Comparison of ENCODE assay signal across 8 cellular contexts in genomic region chr7:27184342-27185012, GRCh38. TPM values are rescaled to one million over a fixed set of nuclear protein-coding genes. Genes with fewer than 3 reads are reported as not detected.
A peak's percentile ranks its signal among the peaks of the same experiment; 100 is the strongest.
DNase-seq lines count a peak whose midpoint lies in the region; ATAC-seq and TF ChIP-seq lines count a peak whose summit lies in the region.

No MANE protein-coding gene starts in this region.

- H3K9me3 Mint-ChIP-seq in activated CD8-positive, alpha-beta memory T cell treated with anti-CD3 and anti-CD28 coated beads, Interleukin-2, amount 10 ng/mL, durations not matched to agents 7 days and 5 days (ENCODE audit: low read depth), result no peaks in the 10 kb centered on the region
- no peaks in the 10 kb centered on the region for H3K9me3 Mint-ChIP-seq in stimulated activated memory B cell treated with anti-CD40 and anti-IgM and Interleukin-4, amounts not matched to agents 10 μg/mL and 1 μg/mL and 100 μg/mL, for 72 hours

- peaks cover 32% of the 10 kb centered on the region for H3K4me1 Mint-ChIP-seq in activated CD8-positive, alpha-beta memory T cell treated with anti-CD3 and anti-CD28 coated beads, Interleukin-2, amount 10 ng/mL, durations not matched to agents 7 days and 5 days
- H3K4me1 Mint-ChIP-seq in stimulated activated memory B cell treated with anti-CD40 and anti-IgM and Interleukin-4, amounts not matched to agents 10 μg/mL and 1 μg/mL and 100 μg/mL, for 72 hours, result peaks cover 40% of the 10 kb centered on the region

- CTCF ChIA-PET in activated CD8-positive, alpha-beta memory T cell treated with anti-CD3 and anti-CD28 coated beads, Interleukin-2, amount 10 ng/mL, durations not matched to agents 7 days and 5 days (lab: Charles Lee), result interaction anchor here (0.7 to 2.0 kb wide), 2 partner anchors 11 to 12 kb away, joined by 3 to 13 read pairs; no protein-coding TSS in a partner anchor

- no peak overlapping the region for H3K27ac ChIP-seq in BLaER1 treated with 17β-estradiol and CSF1 and Interleukin-3, amounts not matched to agents 10 nM and 100 nM
- H3K27ac ChIP-seq in hepatocyte, result peak overlapping the region; percentile 90

- no peaks in the 10 kb centered on the region for H3K9me2 ChIP-seq in hepatocyte (replicated peaks; ENCODE audit: insufficient read depth)

- TF ChIP-seq CTCF in hepatocyte (IDR thresholded peaks at IDR 0.05; ENCODE audit: poor library complexity), result no peak

- no peak for ATAC-seq in activated CD8-positive, alpha-beta memory T cell treated with anti-CD3 and anti-CD28 coated beads, Interleukin-2, amount 10 ng/mL, durations not matched to agents 7 days and 5 days
- ATAC-seq in stimulated activated memory B cell treated with anti-CD40 and anti-IgM and Interleukin-4, amounts not matched to agents 10 μg/mL and 1 μg/mL and 100 μg/mL, for 72 hours, result no peak

- peaks cover 88% of the 10 kb centered on the region for H3K27me3 Mint-ChIP-seq in activated CD8-positive, alpha-beta memory T cell treated with anti-CD3 and anti-CD28 coated beads, Interleukin-2, amount 10 ng/mL, durations not matched to agents 7 days and 5 days
- peaks cover 94% of the 10 kb centered on the region for H3K27me3 Mint-ChIP-seq in stimulated activated memory B cell treated with anti-CD40 and anti-IgM and Interleukin-4, amounts not matched to agents 10 μg/mL and 1 μg/mL and 100 μg/mL, for 72 hours

- H3K9me3 ChIP-seq in BLaER1 treated with 17β-estradiol and CSF1 and Interleukin-3, amounts not matched to agents 10 nM and 100 nM (replicated peaks in 1 of 11), result peaks cover 0 to 31% (median 4%) of the 10 kb centered on the region in 11 experiments; a peak in 10 of 22 replicates
- no peaks in the 10 kb centered on the region for H3K9me3 ChIP-seq in hepatocyte (ENCODE audit: low read depth)

- H4K20me1 ChIP-seq in BLaER1 treated with 17β-estradiol and CSF1 and Interleukin-3, amounts not matched to agents 10 nM and 100 nM, result peaks cover 0 to 90% (median 74%) of the 10 kb centered on the region in 11 experiments; a peak in 19 of 22 replicates
- no peaks in the 10 kb centered on the region for H4K20me1 ChIP-seq in hepatocyte (ENCODE audit: insufficient read depth, poor library complexity, severe bottlenecking)

- H3K4me3 ChIP-seq in BLaER1 treated with 17β-estradiol and CSF1 and Interleukin-3, amounts not matched to agents 10 nM and 100 nM, result peak overlapping the region in 5 of 10 experiments; percentile 19 to 48 (median 40); a peak in 8 of 20 replicates
- H3K4me3 ChIP-seq in hepatocyte, result peak overlapping the region; percentile 77

- H3K36me3 Mint-ChIP-seq in activated CD8-positive, alpha-beta memory T cell treated with anti-CD3 and anti-CD28 coated beads, Interleukin-2, amount 10 ng/mL, durations not matched to agents 7 days and 5 days, result no peaks in the 10 kb centered on the region
- no peaks in the 10 kb centered on the region for H3K36me3 Mint-ChIP-seq in stimulated activated memory B cell treated with anti-CD40 and anti-IgM and Interleukin-4, amounts not matched to agents 10 μg/mL and 1 μg/mL and 100 μg/mL, for 72 hours

- peaks cover 0 to 43% (median 11%) of the 10 kb centered on the region in 10 experiments; a peak in 12 of 20 replicates for H3K4me1 ChIP-seq in BLaER1 treated with 17β-estradiol and CSF1 and Interleukin-3, amounts not matched to agents 10 nM and 100 nM
- H3K4me1 ChIP-seq in hepatocyte (ENCODE audit: insufficient read depth), result peaks cover 33% of the 10 kb centered on the region

- peaks cover 100% of the 10 kb centered on the region in 11 experiments for H3K27me3 ChIP-seq in BLaER1 treated with 17β-estradiol and CSF1 and Interleukin-3, amounts not matched to agents 10 nM and 100 nM
- H3K27me3 ChIP-seq in hepatocyte, result peaks cover 90% of the 10 kb centered on the region

- peak overlapping the region; percentile 69 for H3K27ac Mint-ChIP-seq in activated CD8-positive, alpha-beta memory T cell treated with anti-CD3 and anti-CD28 coated beads, Interleukin-2, amount 10 ng/mL, durations not matched to agents 7 days and 5 days
- no peak overlapping the region for H3K27ac Mint-ChIP-seq in stimulated activated memory B cell treated with anti-CD40 and anti-IgM and Interleukin-4, amounts not matched to agents 10 μg/mL and 1 μg/mL and 100 μg/mL, for 72 hours

- DNase-seq in HT-29 (ENCODE audit: low spot score) (peak; percentile 80), hepatocyte (ENCODE audit: low spot score) (no peak), LoVo (ENCODE audit: low spot score) (no peak), NCI-H2107 (lab: John Stamatoyannopoulos, UW) (no peak), A172 (ENCODE audit: low spot score) (no peak)
- DNase-seq in activated CD8-positive, alpha-beta memory T cell treated with anti-CD3 and anti-CD28 coated beads, Interleukin-2, amount 10 ng/mL, durations not matched to agents 7 days and 5 days, result no peak

- no peak overlapping the region for H3K9ac ChIP-seq in BLaER1 treated with 17β-estradiol and CSF1 and Interleukin-3, amounts not matched to agents 10 nM and 100 nM

- WGBS in hepatocyte (ENCODE audit: low lambda C conversion rate, missing lambda C conversion rate), result 2% methylated on average over 72 of the region's 72 CpGs

- H3K4me3 Mint-ChIP-seq in activated CD8-positive, alpha-beta memory T cell treated with anti-CD3 and anti-CD28 coated beads, Interleukin-2, amount 10 ng/mL, durations not matched to agents 7 days and 5 days, result peak overlapping the region; percentile 60
- peak overlapping the region; percentile 22 for H3K4me3 Mint-ChIP-seq in stimulated activated memory B cell treated with anti-CD40 and anti-IgM and Interleukin-4, amounts not matched to agents 10 μg/mL and 1 μg/mL and 100 μg/mL, for 72 hours

- H3K79me2 ChIP-seq in hepatocyte, result peaks cover 84% of the 10 kb centered on the region

- H3K4me2 ChIP-seq in BLaER1 treated with 17β-estradiol and CSF1 and Interleukin-3, amounts not matched to agents 10 nM and 100 nM, result peak overlapping the region in 10 of 11 experiments; percentile 1 to 92 (median 24); a peak in 15 of 22 replicates
- peak overlapping the region; percentile 96 for H3K4me2 ChIP-seq in hepatocyte

- H3K36me3 ChIP-seq in BLaER1 treated with 17β-estradiol and CSF1 and Interleukin-3, amounts not matched to agents 10 nM and 100 nM, result no peaks in the 10 kb centered on the region
- H3K36me3 ChIP-seq in hepatocyte (replicated peaks; ENCODE audit: insufficient read depth, low read depth), result no peaks in the 10 kb centered on the region

- H2AFZ ChIP-seq in hepatocyte, result peak overlapping the region; percentile 57

RNA-seq across cellular contexts. Expression of gene HOXA11, which starts 0.6 kb away (rescaled TPM):
- 67.7 and 74.3 TPM in 2 replicates for total RNA-seq in HT-29 (2014; rRNA removed; shearing (Covaris generic))
- not detected for total RNA-seq in activated CD8-positive, alpha-beta memory T cell treated with anti-CD3 and anti-CD28 coated beads, Interleukin-2, amount 10 ng/mL, durations not matched to agents 7 days and 5 days
- total RNA-seq in hepatocyte, result 6.4 and 9.6 TPM in 2 replicates
- 5.4 and 7.6 TPM in 2 replicates for polyA plus RNA-seq in hepatocyte
- total RNA-seq in A172 (2014; rRNA removed; shearing (Covaris generic)), result 1.2 TPM in 2 replicates

RNA-seq across cellular contexts. Expression of gene HOXA10, which starts 10.4 kb away (rescaled TPM):
- total RNA-seq in HT-29 (2014; rRNA removed; shearing (Covaris generic)), result 78.9 and 86.4 TPM in 2 replicates
- not detected for total RNA-seq in activated CD8-positive, alpha-beta memory T cell treated with anti-CD3 and anti-CD28 coated beads, Interleukin-2, amount 10 ng/mL, durations not matched to agents 7 days and 5 days
- 9.9 and 15.1 TPM in 2 replicates for total RNA-seq in hepatocyte
- polyA plus RNA-seq in hepatocyte, result 7.7 and 8.1 TPM in 2 replicates
- total RNA-seq in A172 (2014; rRNA removed; shearing (Covaris generic)), result 26.4 and 30.7 TPM in 2 replicates

RNA-seq across cellular contexts. Expression of gene HOXA13, which starts 15.4 kb away (rescaled TPM):
- 19.8 and 22.2 TPM in 2 replicates for total RNA-seq in HT-29 (2014; rRNA removed; shearing (Covaris generic))
- not detected for total RNA-seq in activated CD8-positive, alpha-beta memory T cell treated with anti-CD3 and anti-CD28 coated beads, Interleukin-2, amount 10 ng/mL, durations not matched to agents 7 days and 5 days
- total RNA-seq in hepatocyte, result 13.0 and 14.2 TPM in 2 replicates
- polyA plus RNA-seq in hepatocyte, result 6.1 and 6.2 TPM in 2 replicates
- total RNA-seq in A172 (2014; rRNA removed; shearing (Covaris generic)), result 3.2 and 4.7 TPM in 2 replicates

RNA-seq across cellular contexts. Expression of gene HOXA9, which starts 19.1 kb away (rescaled TPM):
- total RNA-seq in HT-29 (2014; rRNA removed; shearing (Covaris generic)), result 96.1 and 99.2 TPM in 2 replicates
- not detected for total RNA-seq in activated CD8-positive, alpha-beta memory T cell treated with anti-CD3 and anti-CD28 coated beads, Interleukin-2, amount 10 ng/mL, durations not matched to agents 7 days and 5 days
- 3.6 and 5.9 TPM in 2 replicates for total RNA-seq in hepatocyte
- 3.5 and 4.4 TPM in 2 replicates for polyA plus RNA-seq in hepatocyte
- total RNA-seq in A172 (2014; rRNA removed; shearing (Covaris generic)), result 74.8 and 88.6 TPM in 2 replicates

RNA-seq across cellular contexts. Expression of gene HOXA7, which starts 28.0 kb away (rescaled TPM):
- total RNA-seq in HT-29 (2014; rRNA removed; shearing (Covaris generic)), result 5.6 and 10.7 TPM in 2 replicates
- total RNA-seq in activated CD8-positive, alpha-beta memory T cell treated with anti-CD3 and anti-CD28 coated beads, Interleukin-2, amount 10 ng/mL, durations not matched to agents 7 days and 5 days, result not detected
- total RNA-seq in hepatocyte, result 0.32 and 0.83 TPM in 2 replicates
- polyA plus RNA-seq in hepatocyte, result 1.0 TPM in 1 of 2 replicates, not detected in the other
- total RNA-seq in A172 (2014; rRNA removed; shearing (Covaris generic)), result not detected in 2 replicates

Comparison
In these comparisons a context has a peak if more than half of its experiments do, and no peak if none do; other contexts are left out.
1. RNA of gene HOXA10, which starts 10.4 kb away (total RNA-seq): 78.9 to 86.4 TPM in HT-29, 26.4 to 30.7 TPM in A172 and 9.9 to 15.1 TPM in hepatocyte; not detected in activated CD8-positive, alpha-beta memory T cell treated with anti-CD3 and anti-CD28 coated beads, Interleukin-2, amount 10 ng/mL, durations not matched to agents 7 days and 5 days; every median in the first group is over 10 times any median in the second.